ENCODE assay signal across 10 cellular contexts in the genomic region with DNA sequence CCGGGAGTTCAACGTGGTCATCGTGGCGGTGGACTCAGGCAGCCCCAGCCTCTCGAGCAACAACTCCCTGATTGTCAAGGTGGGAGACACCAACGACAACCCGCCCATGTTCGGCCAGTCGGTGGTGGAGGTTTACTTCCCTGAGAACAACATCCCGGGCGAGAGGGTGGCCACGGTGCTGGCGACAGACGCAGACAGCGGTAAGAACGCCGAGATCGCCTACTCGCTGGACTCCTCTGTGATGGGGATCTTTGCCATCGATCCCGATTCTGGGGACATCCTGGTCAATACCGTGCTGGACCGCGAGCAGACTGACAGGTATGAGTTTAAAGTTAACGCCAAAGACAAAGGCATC.
A peak's percentile ranks its signal among the peaks of the same experiment; 100 is the strongest.
DNase-seq lines count a peak whose midpoint lies in the region; ATAC-seq and TF ChIP-seq lines count a peak whose summit lies in the region.
"Had no signal": no experiment of that assay in that cellular context is flagged by ENCODE, and none has a peak within 500 bp of the region (broad histone marks: within the 10 kb centered on the region; RNA-seq: fewer than 3 reads in every experiment).

No MANE protein-coding gene starts in this region.

- no peak for TF ChIP-seq CTCF in GM20000 (IDR thresholded peaks at IDR 0.05; ENCODE audit: extremely low read depth, missing control alignments)

- DNase-seq in GM20000 (ENCODE audit: low spot score) (peak; percentile 15), astrocyte of the hippocampus (ENCODE audit: low read depth, low spot score) (peak; percentile 20), iPS DF 6.9 (ENCODE audit: low read depth, low spot score) (no peak), retina (peak; percentile 77), NCI-H1436 treated with DMSO at 0.1 percent for 48 hours (lab: John Stamatoyannopoulos, UW) (no peak), NCI-H2196 treated with DMSO at 0.1 percent for 48 hours (lab: John Stamatoyannopoulos, UW; ENCODE audit: unreplicated experiment) (no peak), foreskin melanocyte (no peak)
- DNase-seq: NK-92 treated with Interleukin-12 subunit alpha and Interleukin-12 subunit beta, amount 100 ng/mL, for 24 hours had no signal

- 0 out of 2 replicates have a peak, but pooled peaks cover 3% of the 10 kb centered on the region for H3K4me1 ChIP-seq in iPS DF 6.9 (ENCODE audit: control insufficient read depth, insufficient read depth, low read length)

- H3K4me3 ChIP-seq in iPS DF 6.9 (ENCODE audit: low read length): peak overlapping the region; percentile 51; the same call in 1 of the 2 replicates

- H3K27me3 ChIP-seq in iPS DF 6.9 (ENCODE audit: control insufficient read depth, insufficient read depth, low read length): peaks cover 22% of the 10 kb centered on the region

- no peaks in the 10 kb centered on the region for H3K9me3 ChIP-seq in iPS DF 6.9 (ENCODE audit: control insufficient read depth, insufficient read depth, low read length)

- no peak for ATAC-seq in GM19035 (IDR thresholded peaks at IDR 0.05; ENCODE audit: unreplicated experiment)
- ATAC-seq: activated CD4-positive, CD25-positive, alpha-beta regulatory T cell treated with anti-CD3 and anti-CD28 coated beads, Interleukin-2, amount 50 U/mL, for 24 hours had no signal

- no peak overlapping the region for H3K27ac ChIP-seq in iPS DF 6.9 (ENCODE audit: low read length)

- H3K36me3 ChIP-seq in iPS DF 6.9 (ENCODE audit: control insufficient read depth, insufficient read depth, low read length): no peaks in the 10 kb centered on the region

- WGBS in iPS DF 6.9 (ENCODE audit: insufficient coverage, insufficient read length): no CpG with 5 or more reads among the region's 25 CpGs

Comparison
In these comparisons a context has a peak if more than half of its experiments do, and no peak if none do; other contexts are left out.
1. DNase-seq: peak in GM20000 (single experiment), astrocyte of the hippocampus (single experiment) and retina (single experiment); none in iPS DF 6.9 (single experiment), NCI-H1436 treated with DMSO at 0.1 percent for 48 hours (single experiment), NCI-H2196 treated with DMSO at 0.1 percent for 48 hours (single experiment) and foreskin melanocyte (single experiment).